In the genomic region with DNA sequence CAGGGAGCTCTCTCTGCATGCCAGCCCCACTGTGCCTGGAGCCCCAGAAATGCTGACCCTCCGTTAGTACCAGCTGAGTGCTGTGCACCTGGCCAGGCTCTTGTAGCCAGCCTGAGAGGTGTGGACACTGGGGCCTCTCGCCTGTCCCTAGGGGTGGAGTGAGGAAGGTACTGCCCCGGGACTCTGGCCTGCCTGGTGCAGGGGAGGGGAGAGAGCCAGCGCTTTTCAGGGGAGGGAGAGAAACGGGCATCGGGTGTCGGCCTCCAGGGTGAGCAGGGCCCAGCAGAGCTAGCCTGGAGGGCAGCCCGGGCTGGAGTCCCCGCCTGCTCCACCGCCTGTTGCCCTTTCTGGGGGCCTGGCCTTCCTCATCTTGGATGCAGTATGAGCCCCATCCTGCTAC, we compare ENCODE assay signal across 1 cellular context.
TF ChIP-seq lines count a peak whose summit lies in the region.

No MANE protein-coding gene starts in this region.

TF ChIP-seq in HCT116, 20 proteins besides CTCF, POLR2A, EP300 and RAD21:
- TF ChIP-seq EZH2 (IDR thresholded peaks at IDR 0.05) (no peak), ZBTB33 (IDR thresholded peaks at IDR 0.05; ENCODE audit: extremely low read depth, insufficient replicate concordance, low read length) (no peak), JUND (IDR thresholded peaks at IDR 0.05) (no peak), TCF7L2 (IDR thresholded peaks at IDR 0.05; ENCODE audit: borderline replicate concordance, extremely low read depth, insufficient read depth, insufficient read length) (no peak), SRF (IDR thresholded peaks at IDR 0.05; ENCODE audit: low read depth) (no peak), POLR2AphosphoS5 (IDR thresholded peaks at IDR 0.05; ENCODE audit: low read depth, low read length) (no peak), EGR1 (IDR thresholded peaks at IDR 0.05; ENCODE audit: low read depth) (no peak), ELF1 (IDR thresholded peaks at IDR 0.05; ENCODE audit: borderline replicate concordance, low read depth) (no peak), SP1 (IDR thresholded peaks at IDR 0.05; ENCODE audit: low read depth) (no peak), SIN3A (IDR thresholded peaks at IDR 0.05; ENCODE audit: low read depth) (no peak), REST (IDR thresholded peaks at IDR 0.05; ENCODE audit: low read depth) (no peak), CBX3 (IDR thresholded peaks at IDR 0.05; ENCODE audit: low read depth) (no peak), ZNF274 (IDR thresholded peaks at IDR 0.05; ENCODE audit: low read depth, low read length) (no peak), EZH2phosphoT487 (IDR thresholded peaks at IDR 0.05; ENCODE audit: borderline replicate concordance) (no peak)
